ENCODE assay signal across 1 cellular context in genomic region chr20:44001667-44002596, GRCh38.
TF ChIP-seq lines count a peak whose summit lies in the region.

No MANE protein-coding gene starts in this region.

TF ChIP-seq in GM12878, 131 proteins besides CTCF, POLR2A, EP300 and RAD21 (continued from another document and continues in another):
- TF ChIP-seq, protein P1, sequence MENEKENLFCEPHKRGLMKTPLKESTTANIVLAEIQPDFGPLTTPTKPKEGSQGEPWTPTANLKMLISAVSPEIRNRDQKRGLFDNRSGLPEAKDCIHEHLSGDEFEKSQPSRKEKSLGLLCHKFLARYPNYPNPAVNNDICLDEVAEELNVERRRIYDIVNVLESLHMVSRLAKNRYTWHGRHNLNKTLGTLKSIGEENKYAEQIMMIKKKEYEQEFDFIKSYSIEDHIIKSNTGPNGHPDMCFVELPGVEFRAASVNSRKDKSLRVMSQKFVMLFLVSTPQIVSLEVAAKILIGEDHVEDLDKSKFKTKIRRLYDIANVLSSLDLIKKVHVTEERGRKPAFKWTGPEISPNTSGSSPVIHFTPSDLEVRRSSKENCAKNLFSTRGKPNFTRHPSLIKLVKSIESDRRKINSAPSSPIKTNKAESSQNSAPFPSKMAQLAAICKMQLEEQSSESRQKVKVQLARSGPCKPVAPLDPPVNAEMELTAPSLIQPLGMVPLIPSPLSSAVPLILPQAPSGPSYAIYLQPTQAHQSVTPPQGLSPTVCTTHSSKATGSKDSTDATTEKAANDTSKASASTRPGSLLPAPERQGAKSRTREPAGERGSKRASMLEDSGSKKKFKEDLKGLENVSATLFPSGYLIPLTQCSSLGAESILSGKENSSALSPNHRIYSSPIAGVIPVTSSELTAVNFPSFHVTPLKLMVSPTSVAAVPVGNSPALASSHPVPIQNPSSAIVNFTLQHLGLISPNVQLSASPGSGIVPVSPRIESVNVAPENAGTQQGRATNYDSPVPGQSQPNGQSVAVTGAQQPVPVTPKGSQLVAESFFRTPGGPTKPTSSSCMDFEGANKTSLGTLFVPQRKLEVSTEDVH (IDR thresholded peaks at IDR 0.05; ENCODE audit: low read depth, partially characterized antibody), result no peak
- TF ChIP-seq MAX (IDR thresholded peaks at IDR 0.05; ENCODE audit: low read depth, low read length), result no peak
- TF ChIP-seq SUZ12 (IDR thresholded peaks at IDR 0.05; ENCODE audit: unreplicated experiment), result no peak
- TF ChIP-seq, protein P2, sequence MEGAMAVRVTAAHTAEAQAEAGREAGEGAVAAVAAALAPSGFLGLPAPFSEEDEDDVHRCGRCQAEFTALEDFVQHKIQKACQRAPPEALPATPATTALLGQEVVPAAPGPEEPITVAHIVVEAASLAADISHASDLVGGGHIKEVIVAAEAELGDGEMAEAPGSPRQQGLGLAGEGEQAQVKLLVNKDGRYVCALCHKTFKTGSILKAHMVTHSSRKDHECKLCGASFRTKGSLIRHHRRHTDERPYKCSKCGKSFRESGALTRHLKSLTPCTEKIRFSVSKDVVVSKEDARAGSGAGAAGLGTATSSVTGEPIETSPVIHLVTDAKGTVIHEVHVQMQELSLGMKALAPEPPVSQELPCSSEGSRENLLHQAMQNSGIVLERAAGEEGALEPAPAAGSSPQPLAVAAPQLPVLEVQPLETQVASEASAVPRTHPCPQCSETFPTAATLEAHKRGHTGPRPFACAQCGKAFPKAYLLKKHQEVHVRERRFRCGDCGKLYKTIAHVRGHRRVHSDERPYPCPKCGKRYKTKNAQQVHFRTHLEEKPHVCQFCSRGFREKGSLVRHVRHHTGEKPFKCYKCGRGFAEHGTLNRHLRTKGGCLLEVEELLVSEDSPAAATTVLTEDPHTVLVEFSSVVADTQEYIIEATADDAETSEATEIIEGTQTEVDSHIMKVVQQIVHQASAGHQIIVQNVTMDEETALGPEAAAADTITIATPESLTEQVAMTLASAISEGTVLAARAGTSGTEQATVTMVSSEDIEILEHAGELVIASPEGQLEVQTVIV (IDR thresholded peaks at IDR 0.05; ENCODE audit: borderline replicate concordance, partially characterized antibody), result no peak
- no peak for TF ChIP-seq SMAD1 (IDR thresholded peaks at IDR 0.05; ENCODE audit: low read depth, partially characterized antibody)
- TF ChIP-seq RELB (IDR thresholded peaks at IDR 0.05; ENCODE audit: low read depth), result peak; percentile 65; the same call in 1 of the 2 replicates
- no peak for TF ChIP-seq ZSCAN29 (IDR thresholded peaks at IDR 0.05)
- TF ChIP-seq SRF (IDR thresholded peaks at IDR 0.05; ENCODE audit: low read depth in 2 of 2, low read length in 2 of 2), result no peak
- no peak for TF ChIP-seq ZBTB33 (IDR thresholded peaks at IDR 0.05)
- no peak for TF ChIP-seq KLF5 (IDR thresholded peaks at IDR 0.05; ENCODE audit: partially characterized antibody)
- TF ChIP-seq RAD51 (IDR thresholded peaks at IDR 0.05), result 0 out of 2 replicates have a peak, but pooled peaks have one; percentile 29
- no peak for TF ChIP-seq PAX8 (IDR thresholded peaks at IDR 0.05)
- 0 out of 2 replicates have a peak, but pooled peaks have one; percentile 60 for TF ChIP-seq RCOR1 (conservative IDR thresholded peaks at IDR 0.05; ENCODE audit: low read depth, low read length)
- no peak for TF ChIP-seq ASH2L (IDR thresholded peaks at IDR 0.05; ENCODE audit: borderline replicate concordance, low read depth)
- TF ChIP-seq, protein P3, sequence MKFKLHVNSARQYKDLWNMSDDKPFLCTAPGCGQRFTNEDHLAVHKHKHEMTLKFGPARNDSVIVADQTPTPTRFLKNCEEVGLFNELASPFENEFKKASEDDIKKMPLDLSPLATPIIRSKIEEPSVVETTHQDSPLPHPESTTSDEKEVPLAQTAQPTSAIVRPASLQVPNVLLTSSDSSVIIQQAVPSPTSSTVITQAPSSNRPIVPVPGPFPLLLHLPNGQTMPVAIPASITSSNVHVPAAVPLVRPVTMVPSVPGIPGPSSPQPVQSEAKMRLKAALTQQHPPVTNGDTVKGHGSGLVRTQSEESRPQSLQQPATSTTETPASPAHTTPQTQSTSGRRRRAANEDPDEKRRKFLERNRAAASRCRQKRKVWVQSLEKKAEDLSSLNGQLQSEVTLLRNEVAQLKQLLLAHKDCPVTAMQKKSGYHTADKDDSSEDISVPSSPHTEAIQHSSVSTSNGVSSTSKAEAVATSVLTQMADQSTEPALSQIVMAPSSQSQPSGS (IDR thresholded peaks at IDR 0.05; ENCODE audit: low read length), result peak; percentile 20; the same call in 1 of the 2 replicates
- TF ChIP-seq E2F4 (IDR thresholded peaks at IDR 0.05; ENCODE audit: low read depth, low read length), result no peak
- no peak for TF ChIP-seq CBFB (IDR thresholded peaks at IDR 0.05; ENCODE audit: low read depth)
- TF ChIP-seq IKZF1 (conservative IDR thresholded peaks at IDR 0.05), result peak; percentile 66
- peak; percentile 49; the same call in 1 of the 2 replicates for TF ChIP-seq IRF4 (IDR thresholded peaks at IDR 0.05; ENCODE audit: low read depth, low read length)
- no peak for TF ChIP-seq SMC3 (IDR thresholded peaks at IDR 0.05; ENCODE audit: borderline replicate concordance, low read length)
- TF ChIP-seq NFXL1 (IDR thresholded peaks at IDR 0.05; ENCODE audit: borderline replicate concordance), result no peak
- TF ChIP-seq ZNF24 (IDR thresholded peaks at IDR 0.05), result no peak
- TF ChIP-seq YY1 (IDR thresholded peaks at IDR 0.05; ENCODE audit: low read depth, low read length), result no peak
- TF ChIP-seq SPI1 (IDR thresholded peaks at IDR 0.05; ENCODE audit: borderline replicate concordance, insufficient read depth, low read depth, low read length), result 0 out of 2 replicates have a peak, but pooled peaks have one; percentile 22
- TF ChIP-seq ZBED1 (IDR thresholded peaks at IDR 0.05; ENCODE audit: borderline replicate concordance), result peak; percentile 51; the same call in 1 of the 2 replicates
- TF ChIP-seq SIN3A (IDR thresholded peaks at IDR 0.05; ENCODE audit: low read depth, low read length), result no peak
- peak; percentile 76 for TF ChIP-seq EED (IDR thresholded peaks at IDR 0.05; ENCODE audit: low read depth)
- TF ChIP-seq PRDM15 (CRISPR knock-in tag; IDR thresholded peaks at IDR 0.05), result no peak
- TF ChIP-seq MEF2A (IDR thresholded peaks at IDR 0.05; ENCODE audit: insufficient read depth, low read depth, low read length), result no peak
- no peak for TF ChIP-seq CBX5 (IDR thresholded peaks at IDR 0.05; ENCODE audit: low read depth)
- no peak; the same call in 1 of the 2 replicates for TF ChIP-seq CHD2 (IDR thresholded peaks at IDR 0.05; ENCODE audit: borderline replicate concordance, low read depth, low read length)
- no peak for TF ChIP-seq GABPA (IDR thresholded peaks at IDR 0.05; ENCODE audit: low read depth)
- no peak for TF ChIP-seq SREBF1 (IDR thresholded peaks at IDR 0.05; ENCODE audit: low read length)
- TF ChIP-seq MXI1 (IDR thresholded peaks at IDR 0.05; ENCODE audit: low read depth, low read length), result no peak
- no peak for TF ChIP-seq RFX5 (IDR thresholded peaks at IDR 0.05; ENCODE audit: low read depth, low read length)
- peak; percentile 62 for TF ChIP-seq SKIL (IDR thresholded peaks at IDR 0.05; ENCODE audit: low read depth, poor library complexity, severe bottlenecking)
- TF ChIP-seq POLR2AphosphoS2 (IDR thresholded peaks at IDR 0.05; ENCODE audit: low read depth, low read length), result no peak
- no peak for TF ChIP-seq NR2C1 (IDR thresholded peaks at IDR 0.05)
- TF ChIP-seq TBL1XR1 (IDR thresholded peaks at IDR 0.05; ENCODE audit: low read depth, low read length), result no peak
- TF ChIP-seq KAT2A (conservative IDR thresholded peaks at IDR 0.05; ENCODE audit: control insufficient read depth, low read depth, low read length), result no peak
- 0 out of 2 replicates have a peak, but pooled peaks have one; percentile 18 for TF ChIP-seq BCL11A (IDR thresholded peaks at IDR 0.05; ENCODE audit: low read depth, low read length)
- TF ChIP-seq IRF3 (IDR thresholded peaks at IDR 0.05), result no peak
- no peak for TF ChIP-seq MEF2B (IDR thresholded peaks at IDR 0.05; ENCODE audit: partially characterized antibody, poor library complexity, severe bottlenecking)
- TF ChIP-seq TCF7 (IDR thresholded peaks at IDR 0.05; ENCODE audit: borderline replicate concordance), result no peak
- no peak for TF ChIP-seq ETV6 (conservative IDR thresholded peaks at IDR 0.05 in 1 of 2, IDR thresholded peaks at IDR 0.05 in 1 of 2; ENCODE audit: borderline replicate concordance in 1 of 2, low read depth in 1 of 2)
